In the genomic region with DNA sequence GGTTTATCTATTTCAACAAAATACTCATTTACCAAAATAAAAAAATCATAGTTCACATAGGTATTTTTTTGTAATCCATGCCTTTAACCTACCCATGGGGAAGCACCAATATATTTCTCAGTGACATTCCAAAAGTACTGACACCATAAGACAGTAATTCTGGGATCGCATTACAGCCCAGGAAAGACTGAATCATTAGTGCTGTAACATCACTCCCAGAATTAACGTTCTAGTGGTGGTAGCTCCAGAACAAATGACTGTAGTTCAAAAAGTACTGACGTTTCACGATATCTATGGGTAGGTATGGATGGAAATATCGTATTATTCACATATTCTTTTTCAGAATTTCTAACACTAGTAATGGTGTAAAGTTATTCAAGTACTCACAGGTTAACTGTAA, we compare ENCODE assay signal across 13 cellular contexts. TPM values are rescaled to one million over a fixed set of nuclear protein-coding genes. Genes with fewer than 3 reads are reported as not detected.
DNase-seq lines count a peak whose midpoint lies in the region; ATAC-seq and TF ChIP-seq lines count a peak whose summit lies in the region.
"Had no signal": no experiment of that assay in that cellular context is flagged by ENCODE, and none has a peak within 500 bp of the region (broad histone marks: within the 10 kb centered on the region; RNA-seq: fewer than 3 reads in every experiment).

No MANE protein-coding gene starts in this region.

- peaks cover 7% of the 10 kb centered on the region; the same call in 1 of the 2 replicates for H3K79me2 ChIP-seq in SK-N-SH (ENCODE audit: insufficient read depth)

- no peak for DNase-seq in activated naive CD4-positive, alpha-beta T cell treated with anti-CD3 and anti-CD28 coated beads, Interleukin-2, amount 50 U/mL, for 72 hours (ENCODE audit: low spot score in 2 of 2)
- DNase-seq in activated naive CD4-positive, alpha-beta T cell treated with anti-CD3 and anti-CD28 coated beads, Interleukin-2, amount 50 U/mL, for 16 hours, result no peak
- DNase-seq in SK-N-SH (peak; percentile 2), fibroblast of pulmonary artery (ENCODE audit: low read depth) (peak; percentile 52), stromal cell of bone marrow (ENCODE audit: low read depth) (peak; percentile 62), NCI-H526 (lab: John Stamatoyannopoulos, UW) (no peak), NCI-H2029 treated with DMSO at 0.1 percent for 48 hours (lab: John Stamatoyannopoulos, UW) (no peak)
- no peak for DNase-seq in activated T-helper 1 cell treated with anti-CD3 and anti-CD28 coated beads, Interleukin-12 subunit alpha, Interleukin-12 subunit beta, Interleukin-2, Interleukin-4 antibody, amounts not matched to agents 30 ng/mL and 10 ng/mL and 1 ng/mL, durations not matched to agents 14 hours and 24 hours and 36 hours (ENCODE audit: low spot score)
- DNase-seq: ACHN; activated effector memory CD4-positive, alpha-beta T cell treated with anti-CD3 and anti-CD28 coated beads, Interleukin-2, amount 50 U/mL, for 16 hours; esophagus squamous epithelium; OCI-M1; stimulated activated CD4-positive, alpha-beta T cell treated with anti-CD3 and anti-CD28 coated beads, Interleukin-1b, Interleukin-23, amount 100 ng/mL, for 48 hours had no signal

- TF ChIP-seq CTCF in SK-N-SH (IDR thresholded peaks at IDR 0.05) (no peak), fibroblast of pulmonary artery (IDR thresholded peaks at IDR 0.05; ENCODE audit: low read length, missing control alignments) (no peak)

- H3K27me3 Mint-ChIP-seq in activated T-helper 1 cell treated with anti-CD3 and anti-CD28 coated beads, Interleukin-12 subunit alpha, Interleukin-12 subunit beta, Interleukin-2, Interleukin-4 antibody, amounts not matched to agents 30 ng/mL and 10 ng/mL and 1 ng/mL, durations not matched to agents 14 hours and 24 hours and 36 hours (ENCODE audit: insufficient read depth), result no peaks in the 10 kb centered on the region

- POLR2A ChIA-PET in SK-N-SH (lab: Yijun Ruan, JAX), result no interaction called here

- H3K4me1 ChIP-seq in SK-N-SH (ENCODE audit: control insufficient read depth in 1 of 2, insufficient read depth in 2 of 2, low read depth in 1 of 2, low read length in 1 of 2), result peaks cover 0 to 7% of the 10 kb centered on the region in 2 experiments; a peak in 2 of 4 replicates
- H3K4me1 ChIP-seq: esophagus squamous epithelium had no signal

- peaks cover 15 to 26% of the 10 kb centered on the region in 2 donors for H3K36me3 Mint-ChIP-seq in activated naive CD4-positive, alpha-beta T cell treated with anti-CD3 and anti-CD28 coated beads, Interleukin-2, amount 50 U/mL, for 72 hours
- H3K36me3 Mint-ChIP-seq in activated T-helper 1 cell treated with anti-CD3 and anti-CD28 coated beads, Interleukin-12 subunit alpha, Interleukin-12 subunit beta, Interleukin-2, Interleukin-4 antibody, amounts not matched to agents 30 ng/mL and 10 ng/mL and 1 ng/mL, durations not matched to agents 14 hours and 24 hours and 36 hours (ENCODE audit: low read depth), result peaks cover 20% of the 10 kb centered on the region

- intact Hi-C loops in activated T-helper 1 cell treated with anti-CD3 and anti-CD28 coated beads, Interleukin-12 subunit alpha, Interleukin-12 subunit beta, Interleukin-2, Interleukin-4 antibody, amounts not matched to agents 30 ng/mL and 10 ng/mL and 1 ng/mL, durations not matched to agents 14 hours and 24 hours and 36 hours (cut with micrococcal nuclease), result no loop called here

- CTCF ChIA-PET in SK-N-SH (lab: Yijun Ruan, JAX), result no interaction called here

- no peak overlapping the region; the same call in 1 of the 2 replicates for H2AFZ ChIP-seq in SK-N-SH (ENCODE audit: low read depth)

- H3K9ac ChIP-seq in SK-N-SH, result no peak overlapping the region

- TF ChIP-seq RAD21 in SK-N-SH (IDR thresholded peaks at IDR 0.05; ENCODE audit: low read length), result no peak

- H3K27ac Mint-ChIP-seq in activated naive CD4-positive, alpha-beta T cell treated with anti-CD3 and anti-CD28 coated beads, Interleukin-2, amount 50 U/mL, for 72 hours, result no peak overlapping the region
- H3K27ac Mint-ChIP-seq in activated T-helper 1 cell treated with anti-CD3 and anti-CD28 coated beads, Interleukin-12 subunit alpha, Interleukin-12 subunit beta, Interleukin-2, Interleukin-4 antibody, amounts not matched to agents 30 ng/mL and 10 ng/mL and 1 ng/mL, durations not matched to agents 14 hours and 24 hours and 36 hours, result no peak overlapping the region

- H3F3A ChIP-seq in SK-N-SH (replicated peaks; ENCODE audit: insufficient read depth), result peaks cover 12% of the 10 kb centered on the region

- H3K4me3 Mint-ChIP-seq in activated T-helper 1 cell treated with anti-CD3 and anti-CD28 coated beads, Interleukin-12 subunit alpha, Interleukin-12 subunit beta, Interleukin-2, Interleukin-4 antibody, amounts not matched to agents 30 ng/mL and 10 ng/mL and 1 ng/mL, durations not matched to agents 14 hours and 24 hours and 36 hours, result no peak overlapping the region

- H3K9me3 ChIP-seq in SK-N-SH, result no peaks in the 10 kb centered on the region
- H3K9me3 ChIP-seq: esophagus squamous epithelium had no signal

- H3K4me3 ChIP-seq in SK-N-SH (ENCODE audit: low read depth in 2 of 2, low read length in 1 of 2) (no peak overlapping the region), fibroblast of pulmonary artery (replicated peaks; ENCODE audit: low read depth, low read length) (no peak overlapping the region)
- H3K4me3 ChIP-seq: esophagus squamous epithelium had no signal

- H3K27ac ChIP-seq in SK-N-SH (ENCODE audit: low read depth in 2 of 2, low read length in 1 of 2), result peak overlapping the region in 1 of 2 experiments; percentile 49; a peak in 3 of 4 replicates
- H3K27ac ChIP-seq: esophagus squamous epithelium had no signal

- H3K4me2 ChIP-seq in SK-N-SH, result no peak overlapping the region

- no peaks in the 10 kb centered on the region for H4K20me1 ChIP-seq in SK-N-SH (ENCODE audit: insufficient read depth)

- peak in 1 of 2 experiments; percentile 31; a peak in 1 of 4 replicates for TF ChIP-seq EP300 in SK-N-SH (IDR thresholded peaks at IDR 0.05; ENCODE audit: borderline replicate concordance in 1 of 2, low read depth in 1 of 2, low read length in 1 of 2)

- WGBS in SK-N-SH (ENCODE audit: low lambda C conversion rate), result 39% methylated on average over 5 of the region's 5 CpGs

- H3K36me3 ChIP-seq in SK-N-SH (replicated peaks in 1 of 2; ENCODE audit: control insufficient read depth in 1 of 2, insufficient read depth in 2 of 2, low read length in 1 of 2), result peaks cover 28 to 60% of the 10 kb centered on the region in 2 experiments

- H3K9me2 ChIP-seq in SK-N-SH, result no peaks in the 10 kb centered on the region

- no peaks in the 10 kb centered on the region for H3K9me3 Mint-ChIP-seq in activated naive CD4-positive, alpha-beta T cell treated with anti-CD3 and anti-CD28 coated beads, Interleukin-2, amount 50 U/mL, for 72 hours
- H3K9me3 Mint-ChIP-seq in activated T-helper 1 cell treated with anti-CD3 and anti-CD28 coated beads, Interleukin-12 subunit alpha, Interleukin-12 subunit beta, Interleukin-2, Interleukin-4 antibody, amounts not matched to agents 30 ng/mL and 10 ng/mL and 1 ng/mL, durations not matched to agents 14 hours and 24 hours and 36 hours, result no peaks in the 10 kb centered on the region

- H3K4me1 Mint-ChIP-seq in activated T-helper 1 cell treated with anti-CD3 and anti-CD28 coated beads, Interleukin-12 subunit alpha, Interleukin-12 subunit beta, Interleukin-2, Interleukin-4 antibody, amounts not matched to agents 30 ng/mL and 10 ng/mL and 1 ng/mL, durations not matched to agents 14 hours and 24 hours and 36 hours (ENCODE audit: low read depth), result no peaks in the 10 kb centered on the region

- H3K27me3 ChIP-seq in SK-N-SH (ENCODE audit: insufficient read depth), result no peaks in the 10 kb centered on the region
- H3K27me3 ChIP-seq: esophagus squamous epithelium had no signal

- peak; percentile 46 to 53 for ATAC-seq in activated naive CD4-positive, alpha-beta T cell treated with anti-CD3 and anti-CD28 coated beads, Interleukin-2, amount 50 U/mL, for 72 hours

TF ChIP-seq in SK-N-SH, 30 proteins besides CTCF, POLR2A, EP300 and RAD21 (continues in another document):
- TF ChIP-seq FOSL2 (IDR thresholded peaks at IDR 0.05; ENCODE audit: borderline replicate concordance, low read depth) (peak; percentile 46; the same call in 1 of the 2 replicates), TAF1 (IDR thresholded peaks at IDR 0.05; ENCODE audit: borderline replicate concordance, low read depth, low read length) (no peak), YY1 (IDR thresholded peaks at IDR 0.05; ENCODE audit: low read depth) (no peak)
- TF ChIP-seq, protein P1, sequence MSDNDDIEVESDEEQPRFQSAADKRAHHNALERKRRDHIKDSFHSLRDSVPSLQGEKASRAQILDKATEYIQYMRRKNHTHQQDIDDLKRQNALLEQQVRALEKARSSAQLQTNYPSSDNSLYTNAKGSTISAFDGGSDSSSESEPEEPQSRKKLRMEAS (IDR thresholded peaks at IDR 0.05; ENCODE audit: low read depth), result no peak
- TF ChIP-seq, protein P2, sequence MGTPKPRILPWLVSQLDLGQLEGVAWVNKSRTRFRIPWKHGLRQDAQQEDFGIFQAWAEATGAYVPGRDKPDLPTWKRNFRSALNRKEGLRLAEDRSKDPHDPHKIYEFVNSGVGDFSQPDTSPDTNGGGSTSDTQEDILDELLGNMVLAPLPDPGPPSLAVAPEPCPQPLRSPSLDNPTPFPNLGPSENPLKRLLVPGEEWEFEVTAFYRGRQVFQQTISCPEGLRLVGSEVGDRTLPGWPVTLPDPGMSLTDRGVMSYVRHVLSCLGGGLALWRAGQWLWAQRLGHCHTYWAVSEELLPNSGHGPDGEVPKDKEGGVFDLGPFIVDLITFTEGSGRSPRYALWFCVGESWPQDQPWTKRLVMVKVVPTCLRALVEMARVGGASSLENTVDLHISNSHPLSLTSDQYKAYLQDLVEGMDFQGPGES (IDR thresholded peaks at IDR 0.05; ENCODE audit: low read depth, low read length), result no peak

RNA-seq across cellular contexts. Expression of a gene that starts 54.3 kb away (rescaled TPM):
- total RNA-seq in activated naive CD4-positive, alpha-beta T cell treated with anti-CD3 and anti-CD28 coated beads, Interleukin-2, amount 50 U/mL, for 72 hours, result under 1 TPM; 0.34 to 0.74 TPM
- 1.0 and 1.5 TPM in 2 replicates for polyA plus RNA-seq in SK-N-SH (2012; rRNA removed)
- polyA plus RNA-seq in SK-N-SH (2012; cell fraction: cytosol; rRNA removed), result 1.2 and 1.4 TPM in 2 replicates
- polyA plus RNA-seq in SK-N-SH (2012; cell fraction: nucleus; rRNA removed), result 2.5 and 3.7 TPM in 2 replicates
- 0.54 and 0.57 TPM in 2 replicates for total RNA-seq in activated T-helper 1 cell treated with anti-CD3 and anti-CD28 coated beads, Interleukin-12 subunit alpha, Interleukin-12 subunit beta, Interleukin-2, Interleukin-4 antibody, amounts not matched to agents 30 ng/mL and 10 ng/mL and 1 ng/mL, durations not matched to agents 14 hours and 24 hours and 36 hours

Comparison
In these comparisons a context has a peak if more than half of its experiments do, and no peak if none do; other contexts are left out.
1. DNase-seq: peak in SK-N-SH (single experiment), fibroblast of pulmonary artery (single experiment) and stromal cell of bone marrow (single experiment); none in activated naive CD4-positive, alpha-beta T cell treated with anti-CD3 and anti-CD28 coated beads, Interleukin-2, amount 50 U/mL, for 72 hours (0 of 2), activated naive CD4-positive, alpha-beta T cell treated with anti-CD3 and anti-CD28 coated beads, Interleukin-2, amount 50 U/mL, for 16 hours (single experiment), activated T-helper 1 cell treated with anti-CD3 and anti-CD28 coated beads, Interleukin-12 subunit alpha, Interleukin-12 subunit beta, Interleukin-2, Interleukin-4 antibody, amounts not matched to agents 30 ng/mL and 10 ng/mL and 1 ng/mL, durations not matched to agents 14 hours and 24 hours and 36 hours (single experiment), NCI-H526 (0 of 2) and NCI-H2029 treated with DMSO at 0.1 percent for 48 hours (single experiment).